Comparison of ENCODE assay signal across 20 cellular contexts in the genomic region with DNA sequence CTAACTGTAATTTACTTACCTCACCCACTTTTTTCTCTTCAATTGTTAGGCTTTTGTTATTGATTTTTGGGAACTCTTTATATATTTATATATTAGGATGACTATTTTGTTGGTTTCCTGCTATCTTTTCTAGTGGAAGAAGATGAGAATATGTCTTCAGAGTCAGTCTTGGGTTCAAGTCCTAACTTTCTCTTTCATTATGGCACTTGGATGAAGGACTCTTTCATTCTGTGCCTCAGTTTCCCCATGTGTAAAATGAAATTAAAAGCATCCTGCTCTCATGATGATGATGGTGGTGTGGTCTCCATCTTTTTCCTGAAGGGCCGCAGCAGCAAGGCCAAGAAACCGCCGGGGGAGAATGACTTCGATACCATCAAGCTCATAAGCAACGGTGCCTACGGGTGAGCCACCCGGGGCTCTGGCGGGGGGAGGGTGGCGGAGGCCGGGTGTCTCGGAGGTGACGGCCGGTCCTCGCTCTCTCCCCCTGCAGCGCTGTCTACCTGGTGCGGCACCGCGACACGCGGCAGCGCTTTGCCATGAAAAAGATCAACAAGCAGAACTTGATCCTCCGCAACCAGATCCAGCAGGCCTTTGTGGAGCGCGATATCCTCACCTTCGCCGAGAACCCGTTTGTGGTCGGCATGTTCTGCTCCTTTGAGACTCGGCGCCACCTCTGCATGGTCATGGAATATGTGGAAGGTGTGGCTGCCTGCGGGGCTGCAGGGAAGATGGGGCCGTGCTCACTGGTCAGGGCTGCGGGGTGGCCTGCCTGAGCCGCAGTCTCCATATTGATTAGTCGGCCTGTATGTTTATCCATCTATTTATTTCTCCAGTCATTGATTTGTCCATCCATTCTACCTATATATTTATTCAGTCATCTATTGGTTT. TPM values are rescaled to one million over a fixed set of nuclear protein-coding genes. Genes with fewer than 3 reads are reported as not detected.
DNase-seq lines count a peak whose midpoint lies in the region; ATAC-seq and TF ChIP-seq lines count a peak whose summit lies in the region.
"Had no signal": no experiment of that assay in that cellular context is flagged by ENCODE, and none has a peak within 500 bp of the region (broad histone marks: within the 10 kb centered on the region; RNA-seq: fewer than 3 reads in every experiment).

No MANE protein-coding gene starts in this region.

- H3K4me2 ChIP-seq in IMR-90 (ENCODE audit: low read depth, low read length) (no peak overlapping the region), osteoblast (ENCODE audit: insufficient read depth, low read length) (no peak overlapping the region)

- TF ChIP-seq CTCF in IMR-90 (conservative IDR thresholded peaks at IDR 0.05; ENCODE audit: low read depth, low read length) (no peak), endothelial cell (IDR thresholded peaks at IDR 0.05; ENCODE audit: unreplicated experiment) (no peak), osteoblast (IDR thresholded peaks at IDR 0.05; ENCODE audit: extremely low read depth, low read depth, low read length) (no peak)

- H3K18ac ChIP-seq in IMR-90 (ENCODE audit: low read depth, low read length): no peak overlapping the region

- H3K9me3 Mint-ChIP-seq in endothelial cell (ENCODE audit: unreplicated experiment): no peaks in the 10 kb centered on the region

- no peak overlapping the region for H2BK5ac ChIP-seq in IMR-90 (ENCODE audit: low read depth, low read length, poor library complexity, severe bottlenecking)

- H3K23ac ChIP-seq in IMR-90 (ENCODE audit: low read depth, low read length): no peak overlapping the region

- H3K4ac ChIP-seq in IMR-90 (ENCODE audit: low read depth, low read length): no peak overlapping the region

- H3K14ac ChIP-seq in IMR-90 (replicated peaks; ENCODE audit: low read depth, low read length): no peak overlapping the region

- in situ Hi-C loops in IMR-90 (cut with MboI; ENCODE audit: low sequenced_read_pairs): no loop called here

- H3K27me3 ChIP-seq in IMR-90 (ENCODE audit: control insufficient read depth, insufficient read depth, low read length) (peaks cover 5% of the 10 kb centered on the region), osteoblast (ENCODE audit: insufficient read depth, low read length) (no peaks in the 10 kb centered on the region)

- no peak overlapping the region for H4K8ac ChIP-seq in IMR-90 (ENCODE audit: low read depth in 2 of 2, low read length in 2 of 2)

- no peaks in the 10 kb centered on the region for H3K79me1 ChIP-seq in IMR-90 (ENCODE audit: low read depth in 1 of 2, low read length in 2 of 2)

- BruUV-seq in IMR-90 (replicated peaks; lab: Mats Ljungman, UMichigan): no TSS peak

- CTCF ChIA-PET in IMR-90 (lab: Yijun Ruan, JAX): no interaction called here

- ATAC-seq in IMR-90 (ENCODE audit: low read depth) (no peak), GM21529 (IDR thresholded peaks at IDR 0.05; ENCODE audit: unreplicated experiment) (no peak)

- H4K20me1 ChIP-seq in IMR-90 (ENCODE audit: insufficient read depth, low read length) (no peaks in the 10 kb centered on the region), osteoblast (ENCODE audit: insufficient read depth, low read length) (no peaks in the 10 kb centered on the region)

- no peak overlapping the region for H4K91ac ChIP-seq in IMR-90 (ENCODE audit: insufficient read depth, low read depth, low read length)

- no peak overlapping the region for H2BK120ac ChIP-seq in IMR-90 (ENCODE audit: low read depth, low read length)

- no peaks in the 10 kb centered on the region for H3K36me3 Mint-ChIP-seq in endothelial cell (ENCODE audit: low read depth, unreplicated experiment)
- H3K36me3 Mint-ChIP-seq: CD4-positive, alpha-beta memory T cell had no signal

- no peaks in the 10 kb centered on the region for H3K79me2 ChIP-seq in osteoblast (ENCODE audit: insufficient read depth, low read length)

- H3K27me3 Mint-ChIP-seq in endothelial cell (ENCODE audit: unreplicated experiment): peaks cover 5% of the 10 kb centered on the region

- 97% methylated on average over 27 of the region's 35 CpGs; no CpG with 5 or more reads in 1 of the 2 experiments for WGBS in IMR-90 (ENCODE audit: extremely low coverage in 2 of 2, insufficient read length in 1 of 2), 2 experiments

- H4K5ac ChIP-seq in IMR-90 (ENCODE audit: low read depth, low read length): no peak overlapping the region

- H2AFZ ChIP-seq in IMR-90 (replicated peaks; ENCODE audit: low read length, poor library complexity) (no peak overlapping the region), osteoblast (ENCODE audit: low read length) (no peak overlapping the region)
- H2AFZ ChIP-seq: GM23248 had no signal

- TF ChIP-seq POLR2A in IMR-90 (IDR thresholded peaks at IDR 0.05; ENCODE audit: low read depth, low read length): no peak

- H3K9me3 ChIP-seq in IMR-90 (ENCODE audit: control insufficient read depth, insufficient read depth, low read length) (no peaks in the 10 kb centered on the region), osteoblast (ENCODE audit: low read depth, low read length) (no peaks in the 10 kb centered on the region)
- H3K9me3 ChIP-seq: HAP-1 had no signal

- no peak overlapping the region for H3K56ac ChIP-seq in IMR-90 (ENCODE audit: extremely low read depth, insufficient read depth, low read length)

- no peaks in the 10 kb centered on the region for H3K4me1 Mint-ChIP-seq in endothelial cell (ENCODE audit: unreplicated experiment)
- H3K4me1 Mint-ChIP-seq: CD4-positive, alpha-beta memory T cell had no signal

- no peak overlapping the region for H2BK15ac ChIP-seq in IMR-90 (ENCODE audit: low read depth, low read length)

- peak overlapping the region; percentile 25 for H3K27ac Mint-ChIP-seq in endothelial cell (ENCODE audit: unreplicated experiment)
- H3K27ac Mint-ChIP-seq: CD4-positive, alpha-beta memory T cell; HFFc6 had no signal

- H3K4me3 Mint-ChIP-seq in endothelial cell (ENCODE audit: unreplicated experiment): no peak overlapping the region
- H3K4me3 Mint-ChIP-seq: CD4-positive, alpha-beta memory T cell; HFFc6 had no signal

- intact Hi-C loops in IMR-90 (cut with micrococcal nuclease): no loop called here

- H2BK20ac ChIP-seq in IMR-90 (ENCODE audit: low read depth, low read length): no peak overlapping the region

- DNase-seq in IMR-90: no peak
- no peak for DNase-seq in endothelial cell (ENCODE audit: low spot score)
- peak; percentile 39 for DNase-seq in osteoblast (ENCODE audit: insufficient read length, low spot score, missing footprints)
- DNase-seq in activated CD4-positive, alpha-beta T cell treated with anti-CD3 and anti-CD28 coated beads, Interleukin-2, amount 50 U/mL, for 1 hour: no peak
- DNase-seq in Kasumi-1 (lab: John Stamatoyannopoulos, UW): no peak
- DNase-seq: C1 segment of cervical spinal cord; Calu3; CD4-positive, alpha-beta memory T cell; COR-L47; DMS53; DMS79 treated with DMSO at 0.1 percent for 48 hours; GM23248; HFFc6 had no signal

- H3K4me1 ChIP-seq in IMR-90 (ENCODE audit: control insufficient read depth, insufficient read depth, low read length) (no peaks in the 10 kb centered on the region), osteoblast (ENCODE audit: insufficient read depth, low read length) (no peaks in the 10 kb centered on the region)
- H3K4me1 ChIP-seq: HAP-1 had no signal

- H2AK9ac ChIP-seq in IMR-90 (replicated peaks; ENCODE audit: low read depth, low read length, poor library complexity): peak overlapping the region; percentile 65

- H3K4me3 ChIP-seq in IMR-90 (ENCODE audit: insufficient read depth, low read depth, low read length) (no peak overlapping the region), osteoblast (ENCODE audit: insufficient read depth, low read length) (no peak overlapping the region)
- H3K4me3 ChIP-seq: GM23248, HAP-1 had no signal

- no peak overlapping the region for H2AK5ac ChIP-seq in IMR-90 (ENCODE audit: low read depth, low read length)

- H3K9ac ChIP-seq in IMR-90 (ENCODE audit: low read depth, low read length): no peak overlapping the region
- H3K9ac ChIP-seq: GM23248 had no signal

- POLR2A ChIA-PET in IMR-90 (lab: Charles Lee; ENCODE audit: unreplicated experiment): interaction anchor here (0.6 kb wide), 1 partner anchor 12 kb away, joined by 5 read pairs; no protein-coding TSS in a partner anchor

- H3K9me1 ChIP-seq in IMR-90 (ENCODE audit: insufficient read depth, low read length): no peaks in the 10 kb centered on the region

- no peaks in the 10 kb centered on the region for H3K36me3 ChIP-seq in IMR-90 (ENCODE audit: control insufficient read depth, insufficient read depth, low read length)
- H3K36me3 ChIP-seq in osteoblast (ENCODE audit: insufficient read depth, low read length): no peaks in the 10 kb centered on the region

- no peak overlapping the region for H3K27ac ChIP-seq in IMR-90 (ENCODE audit: insufficient read depth, low read length)
- H3K27ac ChIP-seq in osteoblast (ENCODE audit: low read depth, low read length): no peak overlapping the region
- H3K27ac ChIP-seq: GM23248 had no signal

- dilution Hi-C loops in IMR-90 (cut with HindIII; ENCODE audit: low sequenced_read_pairs, unreplicated experiment): no loop called here

- no peak for TF ChIP-seq RAD21 in IMR-90 (IDR thresholded peaks at IDR 0.05; ENCODE audit: low read length)

RNA-seq across cellular contexts. Expression of gene MAST1, which starts 20.0 kb away (rescaled TPM):
- total RNA-seq in IMR-90 (2012; rRNA removed) (0.28 and 1.1 TPM in 2 replicates), endothelial cell (ENCODE audit: unreplicated experiment) (4.1 TPM), osteoblast (0.29 and 0.72 TPM in 2 replicates)
- 0.44 and 0.56 TPM in 2 replicates for polyA plus RNA-seq in IMR-90 (2012; rRNA removed)
- 1.1 and 1.9 TPM in 2 replicates for polyA plus RNA-seq in IMR-90 (2012; cell fraction: cytosol; rRNA removed)
- 1.8 and 2.1 TPM in 2 replicates for polyA plus RNA-seq in IMR-90 (2012; cell fraction: nucleus; rRNA removed; ENCODE audit: low replicate concordance)
- total RNA-seq: CD4-positive, alpha-beta memory T cell; GM23248 had no signal

RNA-seq across cellular contexts. Expression of gene DNASE2, which starts 23.0 kb away (rescaled TPM):
- total RNA-seq in IMR-90 (2012; rRNA removed) (6.4 and 9.5 TPM in 2 replicates), endothelial cell (ENCODE audit: unreplicated experiment) (12.2 TPM), osteoblast (48.1 and 61.0 TPM in 2 replicates)
- 31.1 and 32.0 TPM in 2 replicates for polyA plus RNA-seq in IMR-90 (2012; rRNA removed)
- 21.0 and 47.0 TPM in 2 replicates for polyA plus RNA-seq in IMR-90 (2012; cell fraction: cytosol; rRNA removed)
- polyA plus RNA-seq in IMR-90 (2012; cell fraction: nucleus; rRNA removed; ENCODE audit: low replicate concordance): 4.5 and 7.3 TPM in 2 replicates

RNA-seq across cellular contexts. Expression of gene RTBDN, which starts 23.9 kb away (rescaled TPM):
- total RNA-seq in IMR-90 (2012; rRNA removed) (not detected in 2 replicates), endothelial cell (ENCODE audit: unreplicated experiment) (not detected), osteoblast (not detected in 2 replicates)
- polyA plus RNA-seq in IMR-90 (2012; rRNA removed): 0.07 and 0.14 TPM in 2 replicates
- polyA plus RNA-seq in IMR-90 (2012; cell fraction: cytosol; rRNA removed): not detected in 2 replicates
- 0.23 TPM in 1 of 2 replicates, not detected in the other for polyA plus RNA-seq in IMR-90 (2012; cell fraction: nucleus; rRNA removed; ENCODE audit: low replicate concordance)
- total RNA-seq: A172; A673; Calu3; CD4-positive, alpha-beta memory T cell; Daoy; GM23248; H4; HFFc6 had no signal
- polyA plus RNA-seq: CD4-positive, alpha-beta memory T cell; GM23248 had no signal

RNA-seq across cellular contexts. Expression of gene KLF1, which starts 28.7 kb away (rescaled TPM):
- total RNA-seq in IMR-90 (2012; rRNA removed) (not detected in 2 replicates), endothelial cell (ENCODE audit: unreplicated experiment) (0.54 TPM), osteoblast (not detected in 2 replicates)
- polyA plus RNA-seq in IMR-90 (2012; rRNA removed): not detected in 2 replicates
- polyA plus RNA-seq in IMR-90 (2012; cell fraction: cytosol; rRNA removed): not detected in 2 replicates
- not detected in 2 replicates for polyA plus RNA-seq in IMR-90 (2012; cell fraction: nucleus; rRNA removed; ENCODE audit: low replicate concordance)
- total RNA-seq: A172; Calu3; CD4-positive, alpha-beta memory T cell; Daoy; H4; HFFc6 had no signal
- polyA plus RNA-seq: BJ; CD4-positive, alpha-beta memory T cell; GM23248 had no signal

RNA-seq across cellular contexts. Expression of gene GCDH, which starts 32.7 kb away (rescaled TPM):
- 41.1 and 41.6 TPM in 2 replicates for total RNA-seq in IMR-90 (2012; rRNA removed)
- 24.5 and 27.7 TPM in 2 replicates for polyA plus RNA-seq in IMR-90 (2012; rRNA removed)
- polyA plus RNA-seq in IMR-90 (2012; cell fraction: cytosol; rRNA removed): 30.4 and 37.2 TPM in 2 replicates
- 35.7 and 72.7 TPM in 2 replicates for polyA plus RNA-seq in IMR-90 (2012; cell fraction: nucleus; rRNA removed; ENCODE audit: low replicate concordance)
- 20.0 TPM for total RNA-seq in endothelial cell (ENCODE audit: unreplicated experiment)
- 23.0 and 31.1 TPM in 2 replicates for total RNA-seq in osteoblast
